ENCODE assay signal across 8 cellular contexts in genomic region chr7:6015917-6016652, GRCh38.
DNase-seq lines count a peak whose midpoint lies in the region; ATAC-seq and TF ChIP-seq lines count a peak whose summit lies in the region.

No MANE protein-coding gene starts in this region.

- DNase-seq in DMS79 treated with DMSO at 0.1 percent for 48 hours (lab: John Stamatoyannopoulos, UW) = peak; percentile 94
- peak; percentile 10 for DNase-seq in NCI-H1105 (lab: John Stamatoyannopoulos, UW)
- peak; percentile 79 for DNase-seq in astrocyte of the hippocampus (ENCODE audit: low read depth, low spot score)
- peak; percentile 64 for DNase-seq in medulla oblongata (ENCODE audit: extremely low spot score)
- DNase-seq in HEK293T (ENCODE audit: extremely low spot score) = no peak
- no peak for DNase-seq in stimulated activated CD4-positive, alpha-beta T cell treated with anti-CD3 and anti-CD28 coated beads, Interleukin-2, amount 100 ng/mL, for 48 hours
- no peak for DNase-seq in activated CD4-positive, alpha-beta T cell treated with anti-CD3 and anti-CD28 coated beads for 1 hour

- no peak for ATAC-seq in HG02840 (IDR thresholded peaks at IDR 0.05; ENCODE audit: low FRiP score, unreplicated experiment)

- POLR2A ChIA-PET in HEK293T (lab: Yijun Ruan, JAX) = interaction anchor here (1.0 kb wide), 1 partner anchor 9 kb away, joined by 5 read pairs; no protein-coding TSS in a partner anchor

- CTCF ChIA-PET in HEK293T (lab: Yijun Ruan, JAX) = no interaction called here

TF ChIP-seq in HEK293T, 16 proteins besides CTCF, POLR2A, EP300 and RAD21:
- TF ChIP-seq PKNOX1 (IDR thresholded peaks at IDR 0.05) = no peak
- no peak for TF ChIP-seq ZNF384 (IDR thresholded peaks at IDR 0.05)
- no peak for TF ChIP-seq LEF1 (IDR thresholded peaks at IDR 0.05; ENCODE audit: borderline replicate concordance)
- TF ChIP-seq SUZ12 (IDR thresholded peaks at IDR 0.05) = no peak
- no peak for TF ChIP-seq TARDBP (IDR thresholded peaks at IDR 0.05)
- TF ChIP-seq FOXK2 (IDR thresholded peaks at IDR 0.05) = no peak
- TF ChIP-seq SP1 (IDR thresholded peaks at IDR 0.05) = no peak
- no peak for TF ChIP-seq FOXM1 (IDR thresholded peaks at IDR 0.05; ENCODE audit: borderline replicate concordance)
- TF ChIP-seq L3MBTL2 (conservative IDR thresholded peaks at IDR 0.05) = no peak
- TF ChIP-seq ARNT (IDR thresholded peaks at IDR 0.05) = no peak
- no peak for TF ChIP-seq CTBP1 (IDR thresholded peaks at IDR 0.05; ENCODE audit: borderline replicate concordance)
- no peak for TF ChIP-seq HDGF (IDR thresholded peaks at IDR 0.05; ENCODE audit: borderline replicate concordance)
- no peak for TF ChIP-seq FOXA1 (IDR thresholded peaks at IDR 0.05)
- TF ChIP-seq NFRKB (IDR thresholded peaks at IDR 0.05) = no peak
- TF ChIP-seq ELF4 (IDR thresholded peaks at IDR 0.05) = no peak
- TF ChIP-seq BHLHE40 (IDR thresholded peaks at IDR 0.05; ENCODE audit: borderline replicate concordance) = no peak

Comparison
In these comparisons a context has a peak if more than half of its experiments do, and no peak if none do; other contexts are left out.
1. DNase-seq: peak in DMS79 treated with DMSO at 0.1 percent for 48 hours (single experiment), NCI-H1105 (single experiment), astrocyte of the hippocampus (single experiment) and medulla oblongata (single experiment); none in HEK293T (single experiment), stimulated activated CD4-positive, alpha-beta T cell treated with anti-CD3 and anti-CD28 coated beads, Interleukin-2, amount 100 ng/mL, for 48 hours (0 of 2) and activated CD4-positive, alpha-beta T cell treated with anti-CD3 and anti-CD28 coated beads for 1 hour (single experiment).